11 cellular contexts compared by ENCODE assay signal in genomic region chr11:117953029-117953671, GRCh38. TPM values are rescaled to one million over a fixed set of nuclear protein-coding genes. Genes with fewer than 3 reads are reported as not detected.
DNase-seq lines count a peak whose midpoint lies in the region; ATAC-seq and TF ChIP-seq lines count a peak whose summit lies in the region.
"Had no signal": no experiment of that assay in that cellular context is flagged by ENCODE, and none has a peak within 500 bp of the region (broad histone marks: within the 10 kb centered on the region; RNA-seq: fewer than 3 reads in every experiment).

No MANE protein-coding gene starts in this region.

- peaks cover 8% of the 10 kb centered on the region; the same call in 1 of the 2 replicates for H3F3A ChIP-seq in SU-DHL-6 (ENCODE audit: insufficient read depth)

- H3K27ac ChIP-seq in SU-DHL-6 (ENCODE audit: low read depth, low read length): peak overlapping the region; percentile 17; the same call in 1 of the 2 replicates
- peak overlapping the region; percentile 13 for H3K27ac ChIP-seq in colonic mucosa
- no peak overlapping the region for H3K27ac ChIP-seq in upper lobe of right lung
- no peak overlapping the region for H3K27ac ChIP-seq in dorsolateral prefrontal cortex
- H3K27ac ChIP-seq: tibial nerve had no signal

- no peaks in the 10 kb centered on the region for H3K9me2 ChIP-seq in SU-DHL-6 (replicated peaks; ENCODE audit: insufficient read depth, low read length)

- H3K4me1 ChIP-seq in colonic mucosa (no peaks in the 10 kb centered on the region), upper lobe of right lung (peaks cover 25% of the 10 kb centered on the region)

- H3K4me3 ChIP-seq in SU-DHL-6 (ENCODE audit: insufficient read depth, low read length, poor library complexity, severe bottlenecking): no peak overlapping the region
- no peak overlapping the region for H3K4me3 ChIP-seq in colonic mucosa
- H3K4me3 ChIP-seq in upper lobe of right lung: no peak overlapping the region
- no peak overlapping the region for H3K4me3 ChIP-seq in dorsolateral prefrontal cortex
- H3K4me3 ChIP-seq: tibial nerve had no signal

- H3K79me2 ChIP-seq in SU-DHL-6 (ENCODE audit: insufficient read depth, low read length): no peaks in the 10 kb centered on the region

- intact Hi-C loops in colonic mucosa (cut with DNase I) (loop anchor here (5.0 kb wide), 1 partner anchor 99 kb away; no protein-coding TSS in a partner anchor), upper lobe of right lung (cut with DNase I) (no loop called here), dorsolateral prefrontal cortex (cut with DNase I) (no loop called here)

- no peaks in the 10 kb centered on the region for H4K20me1 ChIP-seq in SU-DHL-6 (ENCODE audit: low read depth, low read length)

- H3K9ac ChIP-seq in SU-DHL-6 (ENCODE audit: low read length): no peak overlapping the region
- H3K9ac ChIP-seq in colonic mucosa (ENCODE audit: low read depth in 2 of 2, low read length in 2 of 2): no peak overlapping the region

- no peak for TF ChIP-seq CTCF in SU-DHL-6 (IDR thresholded peaks at IDR 0.05; ENCODE audit: insufficient read depth, low read length, poor library complexity, severe bottlenecking)
- TF ChIP-seq CTCF in colonic mucosa (IDR thresholded peaks at IDR 0.05): no peak
- no peak for TF ChIP-seq CTCF in upper lobe of right lung (IDR thresholded peaks at IDR 0.05)
- no peak for TF ChIP-seq CTCF in dorsolateral prefrontal cortex (IDR thresholded peaks at IDR 0.05 in 54 of 56, conservative IDR thresholded peaks at IDR 0.05 in 2 of 56; ENCODE audit: low read depth in 1 of 56, partially characterized antibody in 56 of 56)

- H3K36me3 ChIP-seq in SU-DHL-6 (ENCODE audit: low read length): no peaks in the 10 kb centered on the region
- no peaks in the 10 kb centered on the region for H3K36me3 ChIP-seq in colonic mucosa
- no peaks in the 10 kb centered on the region for H3K36me3 ChIP-seq in upper lobe of right lung
- H3K36me3 ChIP-seq: tibial nerve had no signal

- H3K27me3 ChIP-seq in SU-DHL-6 (ENCODE audit: low read length) (no peaks in the 10 kb centered on the region), colonic mucosa (no peaks in the 10 kb centered on the region), upper lobe of right lung (no peaks in the 10 kb centered on the region), dorsolateral prefrontal cortex (peaks cover 0 to 11% (median 0%) of the 10 kb centered on the region in 45 donors)
- H3K27me3 ChIP-seq: tibial nerve had no signal

- DNase-seq in stimulated activated CD4-positive, alpha-beta T cell treated with anti-CD3 and anti-CD28 coated beads, Interleukin-1b, Interleukin-23, amount 100 ng/mL, for 48 hours: peak; percentile 49
- no peak for DNase-seq in stimulated activated CD4-positive, alpha-beta T cell treated with anti-CD3 and anti-CD28 coated beads, Interleukin-4, amount 100 ng/mL, for 1 hour
- DNase-seq in colonic mucosa: no peak
- DNase-seq in upper lobe of right lung: no peak
- no peak for DNase-seq in dorsolateral prefrontal cortex
- DNase-seq in SIG-M5 treated with dmso at 0.1 percent for 504 hours (lab: John Stamatoyannopoulos, UW; ENCODE audit: unreplicated experiment): no peak
- no peak for DNase-seq in NCI-H526 treated with DMSO at 0.1 percent for 48 hours (lab: John Stamatoyannopoulos, UW)
- DNase-seq: COR-L47 had no signal

- H3K9me3 ChIP-seq in SU-DHL-6 (ENCODE audit: insufficient read depth, low read length) (no peaks in the 10 kb centered on the region), colonic mucosa (no peaks in the 10 kb centered on the region), upper lobe of right lung (no peaks in the 10 kb centered on the region)

- ATAC-seq in upper lobe of right lung: peak; percentile 50
- ATAC-seq: left lobe of liver had no signal

- H3K4me2 ChIP-seq in SU-DHL-6 (ENCODE audit: low read depth, low read length, poor library complexity, severe bottlenecking): peak overlapping the region; percentile 29

- no peak overlapping the region for H2AFZ ChIP-seq in SU-DHL-6 (ENCODE audit: low read depth, low read length, severe bottlenecking)

RNA-seq across cellular contexts. Expression of gene TMPRSS13, which starts 23.9 kb away (rescaled TPM):
- total RNA-seq in colonic mucosa (1 to 10 TPM; 1.5 to 1.6 TPM), upper lobe of right lung (9.9 TPM), dorsolateral prefrontal cortex (1 to 10 TPM in 1 of 120 experiments, under 1 TPM in 56, not detected in 63; 0.15 to 1.3 (median 0.35) TPM)

RNA-seq across cellular contexts. Expression of gene IL10RA, which starts 33.0 kb away (rescaled TPM):
- total RNA-seq in colonic mucosa: 1 to 10 TPM; 4.4 to 9.8 TPM
- total RNA-seq in upper lobe of right lung: 33.8 TPM
- 10 to 100 TPM in 47 of 120 experiments, 1 to 10 TPM in 73; 3.0 to 23.1 (median 8.5) TPM for total RNA-seq in dorsolateral prefrontal cortex

Comparison
In these comparisons a context has a peak if more than half of its experiments do, and no peak if none do; other contexts are left out.
1. H3K27ac ChIP-seq: peak in SU-DHL-6 (single experiment) and colonic mucosa (single experiment); none in upper lobe of right lung (single experiment) and dorsolateral prefrontal cortex (0 of 59).